Comparison of ENCODE assay signal across 14 cellular contexts in the genomic region with DNA sequence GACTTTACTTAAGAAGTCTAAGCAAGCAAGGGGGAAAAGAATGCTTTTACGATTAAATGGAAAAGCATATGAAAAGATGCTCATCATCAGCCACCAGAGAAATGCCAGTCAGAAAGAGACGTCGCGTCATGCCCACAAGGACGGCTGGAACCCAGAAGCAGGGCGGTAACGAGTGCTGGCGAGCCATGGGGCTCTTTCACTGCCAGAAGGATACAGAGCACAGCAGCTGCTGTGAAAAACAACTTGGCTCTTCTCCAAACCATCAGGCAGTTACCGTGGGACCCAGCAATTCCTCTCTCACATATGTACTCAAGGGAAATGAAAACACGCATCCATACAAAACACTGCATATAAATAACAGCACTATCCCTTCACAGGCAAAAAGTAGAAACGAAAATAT.
DNase-seq lines count a peak whose midpoint lies in the region; ATAC-seq and TF ChIP-seq lines count a peak whose summit lies in the region.
"Had no signal": no experiment of that assay in that cellular context is flagged by ENCODE, and none has a peak within 500 bp of the region (broad histone marks: within the 10 kb centered on the region; RNA-seq: fewer than 3 reads in every experiment).

No MANE protein-coding gene starts in this region.

- no TSS peak for BruUV-seq in A673 (replicated peaks; lab: Mats Ljungman, UMichigan)

- ATAC-seq in activated naive CD8-positive, alpha-beta T cell treated with anti-CD3 and anti-CD28 coated beads, Interleukin-2, amount 10 ng/mL, durations not matched to agents 7 days and 5 days (ENCODE audit: low read depth): no peak
- ATAC-seq in HG03039 (IDR thresholded peaks at IDR 0.05; ENCODE audit: unreplicated experiment): no peak
- ATAC-seq in HG03159 (IDR thresholded peaks at IDR 0.05; ENCODE audit: unreplicated experiment): no peak

- H3K27ac ChIP-seq in temporal lobe (ENCODE audit: low read depth, low read length) (peak overlapping the region; percentile 52), A673 (ENCODE audit: low read depth, low read length, poor library complexity, severe bottlenecking) (no peak overlapping the region)
- H3K27ac ChIP-seq: KMS-11, ovary had no signal

- no peaks in the 10 kb centered on the region for H3K9me3 Mint-ChIP-seq in activated naive CD8-positive, alpha-beta T cell treated with anti-CD3 and anti-CD28 coated beads, Interleukin-2, amount 10 ng/mL, durations not matched to agents 7 days and 5 days
- no peaks in the 10 kb centered on the region for H3K9me3 Mint-ChIP-seq in activated naive CD8-positive, alpha-beta T cell treated with anti-CD3 and anti-CD28 coated beads for 36 hours
- H3K9me3 Mint-ChIP-seq in glutamatergic neuron (ENCODE audit: unreplicated experiment): peaks cover 26% of the 10 kb centered on the region
- H3K9me3 Mint-ChIP-seq: activated CD4-positive, alpha-beta memory T cell treated with anti-CD3 and anti-CD28 coated beads, Interleukin-2, amount 10 ng/mL, durations not matched to agents 7 days and 5 days had no signal

- no peak overlapping the region for H3K4me3 Mint-ChIP-seq in activated naive CD8-positive, alpha-beta T cell treated with anti-CD3 and anti-CD28 coated beads, Interleukin-2, amount 10 ng/mL, durations not matched to agents 7 days and 5 days
- no peak overlapping the region for H3K4me3 Mint-ChIP-seq in activated naive CD8-positive, alpha-beta T cell treated with anti-CD3 and anti-CD28 coated beads for 36 hours
- H3K4me3 Mint-ChIP-seq in glutamatergic neuron (ENCODE audit: unreplicated experiment): peak overlapping the region; percentile 3
- H3K4me3 Mint-ChIP-seq: activated CD4-positive, alpha-beta memory T cell treated with anti-CD3 and anti-CD28 coated beads, Interleukin-2, amount 10 ng/mL, durations not matched to agents 7 days and 5 days had no signal

- peaks cover 5% of the 10 kb centered on the region for H3K4me1 Mint-ChIP-seq in activated naive CD8-positive, alpha-beta T cell treated with anti-CD3 and anti-CD28 coated beads, Interleukin-2, amount 10 ng/mL, durations not matched to agents 7 days and 5 days
- H3K4me1 Mint-ChIP-seq in activated naive CD8-positive, alpha-beta T cell treated with anti-CD3 and anti-CD28 coated beads for 36 hours: peaks cover 6% of the 10 kb centered on the region
- H3K4me1 Mint-ChIP-seq in glutamatergic neuron (ENCODE audit: low read depth, unreplicated experiment): peaks cover 51% of the 10 kb centered on the region
- H3K4me1 Mint-ChIP-seq: activated CD4-positive, alpha-beta memory T cell treated with anti-CD3 and anti-CD28 coated beads, Interleukin-2, amount 10 ng/mL, durations not matched to agents 7 days and 5 days had no signal

- H3K27me3 Mint-ChIP-seq in activated naive CD8-positive, alpha-beta T cell treated with anti-CD3 and anti-CD28 coated beads, Interleukin-2, amount 10 ng/mL, durations not matched to agents 7 days and 5 days: no peaks in the 10 kb centered on the region
- H3K27me3 Mint-ChIP-seq in activated naive CD8-positive, alpha-beta T cell treated with anti-CD3 and anti-CD28 coated beads for 36 hours: no peaks in the 10 kb centered on the region
- H3K27me3 Mint-ChIP-seq in glutamatergic neuron (ENCODE audit: unreplicated experiment): peaks cover 22% of the 10 kb centered on the region
- H3K27me3 Mint-ChIP-seq: activated CD4-positive, alpha-beta memory T cell treated with anti-CD3 and anti-CD28 coated beads, Interleukin-2, amount 10 ng/mL, durations not matched to agents 7 days and 5 days had no signal

- H3K36me3 ChIP-seq in A673 (ENCODE audit: insufficient read depth, low read length, poor library complexity, severe bottlenecking): peaks cover 52% of the 10 kb centered on the region
- H3K36me3 ChIP-seq: ovary had no signal

- no peak overlapping the region for H3K4me3 ChIP-seq in A673 (ENCODE audit: low read depth, low read length, poor library complexity, severe bottlenecking)
- H3K4me3 ChIP-seq: lung, ovary had no signal

- CTCF ChIA-PET in A673 (lab: Charles Lee): no interaction called here

- intact Hi-C loops in A673 (cut with micrococcal nuclease; ENCODE audit: unreplicated experiment): no loop called here

- POLR2A ChIA-PET in activated naive CD8-positive, alpha-beta T cell treated with anti-CD3 and anti-CD28 coated beads, Interleukin-2, amount 10 ng/mL, durations not matched to agents 7 days and 5 days (lab: Charles Lee): no interaction called here
- POLR2A ChIA-PET in A673 (lab: Charles Lee; ENCODE audit: low non-redundant PET): no interaction called here

- no peak overlapping the region for H3K27ac Mint-ChIP-seq in activated naive CD8-positive, alpha-beta T cell treated with anti-CD3 and anti-CD28 coated beads, Interleukin-2, amount 10 ng/mL, durations not matched to agents 7 days and 5 days
- H3K27ac Mint-ChIP-seq in activated naive CD8-positive, alpha-beta T cell treated with anti-CD3 and anti-CD28 coated beads for 36 hours: no peak overlapping the region
- peak overlapping the region; percentile 86 for H3K27ac Mint-ChIP-seq in glutamatergic neuron (ENCODE audit: unreplicated experiment)
- H3K27ac Mint-ChIP-seq: activated CD4-positive, alpha-beta memory T cell treated with anti-CD3 and anti-CD28 coated beads, Interleukin-2, amount 10 ng/mL, durations not matched to agents 7 days and 5 days had no signal

- H3K27me3 ChIP-seq in A673 (replicated peaks; ENCODE audit: insufficient read depth, low read depth, low read length, poor library complexity): no peaks in the 10 kb centered on the region
- H3K27me3 ChIP-seq: ovary had no signal

- peaks cover 4% of the 10 kb centered on the region for H3K4me1 ChIP-seq in A673 (ENCODE audit: insufficient read depth, low read length, poor library complexity, severe bottlenecking)

- no peaks in the 10 kb centered on the region for H3K9me3 ChIP-seq in A673 (ENCODE audit: low read depth, low read length, poor library complexity, severe bottlenecking)

- TF ChIP-seq CTCF in glutamatergic neuron (IDR thresholded peaks at IDR 0.05; ENCODE audit: partially characterized antibody, unreplicated experiment): no peak
- TF ChIP-seq CTCF in A673 (conservative IDR thresholded peaks at IDR 0.05; ENCODE audit: low read depth, low read length): no peak

- DNase-seq in activated naive CD8-positive, alpha-beta T cell treated with anti-CD3 and anti-CD28 coated beads, Interleukin-2, amount 10 ng/mL, durations not matched to agents 7 days and 5 days: peak; percentile 4
- no peak for DNase-seq in activated naive CD8-positive, alpha-beta T cell treated with anti-CD3 and anti-CD28 coated beads for 36 hours
- DNase-seq in NCI-H524 treated with DMSO at 0.1 percent for 48 hours (lab: John Stamatoyannopoulos, UW): peak; percentile 40
- DNase-seq in glutamatergic neuron: no peak
- DNase-seq in A673 (ENCODE audit: low spot score): no peak
- DNase-seq: activated CD4-positive, alpha-beta memory T cell treated with anti-CD3 and anti-CD28 coated beads, Interleukin-2, amount 10 ng/mL, durations not matched to agents 7 days and 5 days; activated naive CD4-positive, alpha-beta T cell; stimulated activated CD4-positive, alpha-beta T cell treated with anti-CD3 and anti-CD28 coated beads, Interleukin-15, amount 100 ng/mL, for 24 hours had no signal

- H3K36me3 Mint-ChIP-seq in activated naive CD8-positive, alpha-beta T cell treated with anti-CD3 and anti-CD28 coated beads, Interleukin-2, amount 10 ng/mL, durations not matched to agents 7 days and 5 days: peaks cover 3% of the 10 kb centered on the region
- H3K36me3 Mint-ChIP-seq in activated naive CD8-positive, alpha-beta T cell treated with anti-CD3 and anti-CD28 coated beads for 36 hours: peaks cover 13% of the 10 kb centered on the region
- no peaks in the 10 kb centered on the region for H3K36me3 Mint-ChIP-seq in glutamatergic neuron (ENCODE audit: unreplicated experiment)

Comparison
In these comparisons a context has a peak if more than half of its experiments do, and no peak if none do; other contexts are left out.
1. DNase-seq: peak in activated naive CD8-positive, alpha-beta T cell treated with anti-CD3 and anti-CD28 coated beads, Interleukin-2, amount 10 ng/mL, durations not matched to agents 7 days and 5 days (single experiment) and NCI-H524 treated with DMSO at 0.1 percent for 48 hours (single experiment); none in activated naive CD8-positive, alpha-beta T cell treated with anti-CD3 and anti-CD28 coated beads for 36 hours (single experiment), glutamatergic neuron (single experiment) and A673 (single experiment).